Comparison of ENCODE assay signal across 17 cellular contexts in genomic region chr10:117443677-117444022, GRCh38.
"Had no signal": no experiment of that assay in that cellular context is flagged by ENCODE, and none has a peak within 500 bp of the region (broad histone marks: within the 10 kb centered on the region; RNA-seq: fewer than 3 reads in every experiment).

No MANE protein-coding gene starts in this region.

- H3K4me1 ChIP-seq: foreskin keratinocyte, psoas muscle had no signal

- H3K27ac ChIP-seq: adrenal gland, foreskin keratinocyte, psoas muscle, suprapubic skin, VCaP had no signal

- DNase-seq: activated CD4-positive, alpha-beta T cell treated with anti-CD3 and anti-CD28 coated beads, Interleukin-2, amount 50 U/mL, for 1 hour; activated effector memory CD4-positive, alpha-beta T cell treated with anti-CD3 and anti-CD28 coated beads, Interleukin-2, amount 50 U/mL, for 16 hours; activated naive CD4-positive, alpha-beta T cell treated with anti-CD3 and anti-CD28 coated beads, Interleukin-2, amount 50 U/mL, for 16 hours; cerebellar nuclear complex; cortex of kidney; stimulated activated CD4-positive, alpha-beta T cell treated with anti-CD3 and anti-CD28 coated beads, Interleukin-4, amount 100 ng/mL, for 1 hour had no signal

- FAIRE-seq: bronchial epithelial cell, kidney, small intestine had no signal

- H3K27ac Mint-ChIP-seq: nephron; stimulated activated naive CD8-positive, alpha-beta T cell treated with anti-CD3 and anti-CD28 coated beads, Interleukin-15, amount 100 ng/mL, for 72 hours had no signal

- H3K27me3 ChIP-seq: adrenal gland, foreskin keratinocyte, suprapubic skin had no signal

- H3K36me3 ChIP-seq: adrenal gland, suprapubic skin had no signal

- H3K4me3 ChIP-seq: adrenal gland, lung had no signal

- H3K4me1 Mint-ChIP-seq: stimulated activated naive CD8-positive, alpha-beta T cell treated with anti-CD3 and anti-CD28 coated beads, Interleukin-15, amount 100 ng/mL, for 72 hours had no signal

- H3K9me3 ChIP-seq: adrenal gland, psoas muscle, suprapubic skin had no signal
